ENCODE assay signal across 8 cellular contexts in the genomic region with DNA sequence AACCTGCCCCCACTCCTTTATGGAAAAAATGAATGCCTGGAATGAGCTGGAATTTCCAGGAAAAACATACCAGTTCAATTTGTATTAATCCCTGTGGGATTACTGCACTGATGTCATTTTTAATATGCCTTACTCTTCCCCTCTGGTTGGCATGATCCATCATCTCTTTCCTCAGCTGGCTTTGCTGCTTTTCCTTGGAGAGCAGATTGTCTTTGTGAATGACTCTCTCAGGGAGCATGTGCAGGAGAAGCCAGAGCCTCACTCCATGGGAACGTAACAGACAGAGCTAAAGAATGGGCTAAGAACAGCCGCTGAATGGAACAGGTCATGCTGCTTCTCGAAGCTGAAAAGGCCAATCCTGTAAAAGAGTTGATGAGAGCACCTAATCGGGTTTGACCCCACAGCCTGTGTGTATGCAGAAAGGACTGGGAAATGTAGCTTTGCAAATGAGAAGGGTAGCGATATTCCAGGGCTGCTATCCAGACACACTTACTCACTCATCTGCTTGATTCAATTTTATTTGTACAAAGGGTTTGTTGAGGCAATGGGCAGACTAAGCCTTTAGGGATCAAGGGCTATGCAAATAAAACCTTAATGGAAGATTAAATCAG. TPM values are rescaled to one million over a fixed set of nuclear protein-coding genes. Genes with fewer than 3 reads are reported as not detected.
DNase-seq lines count a peak whose midpoint lies in the region; ATAC-seq, FAIRE-seq and TF ChIP-seq lines count a peak whose summit lies in the region.
"Had no signal": no experiment of that assay in that cellular context is flagged by ENCODE, and none has a peak within 500 bp of the region (broad histone marks: within the 10 kb centered on the region; RNA-seq: fewer than 3 reads in every experiment).

No MANE protein-coding gene starts in this region.

- no peak overlapping the region for H3K27ac ChIP-seq in K562 (ENCODE audit: extremely low read depth, low read depth, low read length)
- H3K27ac ChIP-seq in right cardiac atrium (ENCODE audit: low read length): peak overlapping the region; percentile 40
- peak overlapping the region; percentile 19 for H3K27ac ChIP-seq in subcutaneous abdominal adipose tissue (ENCODE audit: low read depth, low read length)

- no peaks in the 10 kb centered on the region for H3K36me3 ChIP-seq in K562 (ENCODE audit: control insufficient read depth, insufficient read depth, low read length)
- no peaks in the 10 kb centered on the region for H3K36me3 ChIP-seq in subcutaneous abdominal adipose tissue (ENCODE audit: control insufficient read depth in 5 of 5, insufficient read depth in 5 of 5, low read length in 5 of 5)

- BruUV-seq in K562 (replicated peaks; lab: Mats Ljungman, UMichigan): no TSS peak

- H3K9me3 ChIP-seq in K562 (replicated peaks; ENCODE audit: control insufficient read depth, insufficient read depth, low read depth, low read length): no peaks in the 10 kb centered on the region; the same call in 1 of the 2 replicates
- no peaks in the 10 kb centered on the region for H3K9me3 ChIP-seq in right cardiac atrium (ENCODE audit: control insufficient read depth, low read length)
- H3K9me3 ChIP-seq in subcutaneous abdominal adipose tissue (ENCODE audit: control insufficient read depth in 5 of 5, low read length in 5 of 5): peaks cover 0 to 6% (median 0%) of the 10 kb centered on the region in 5 donors

- H3K4me2 ChIP-seq in K562 (ENCODE audit: insufficient read depth, low read length): no peak overlapping the region

- TF ChIP-seq POLR2A in K562 (conservative IDR thresholded peaks at IDR 0.05): no peak

- H2AFZ ChIP-seq in K562 (ENCODE audit: low read depth, low read length): no peak overlapping the region

- H3K27me3 ChIP-seq in K562 (ENCODE audit: control insufficient read depth in 2 of 2, insufficient read depth in 2 of 2, low read length in 2 of 2) (peaks cover 3 to 5% of the 10 kb centered on the region in 2 experiments; a peak in 3 of 5 replicates), right cardiac atrium (ENCODE audit: control insufficient read depth, insufficient read depth) (no peaks in the 10 kb centered on the region), subcutaneous abdominal adipose tissue (ENCODE audit: control insufficient read depth in 5 of 5, insufficient read depth in 4 of 5, low read length in 5 of 5) (no peaks in the 10 kb centered on the region)

- ATAC-seq in K562: no peak
- peak; percentile 77 to 85 for ATAC-seq in right cardiac atrium
- ATAC-seq in HG03432 (IDR thresholded peaks at IDR 0.05; ENCODE audit: unreplicated experiment): no peak

- TF ChIP-seq RAD21 in K562 (CRISPR knock-in tag; conservative IDR thresholded peaks at IDR 0.05 in 1 of 2, IDR thresholded peaks at IDR 0.05 in 1 of 2): no peak

- CTCF ChIA-PET in K562 (lab: Yijun Ruan, JAX; ENCODE audit: low intra/inter-chr PET ratio): no interaction called here

- in situ Hi-C loops in K562 (cut with MboI): no loop called here

- intact Hi-C loops in K562 (cut with micrococcal nuclease) (no loop called here), right cardiac atrium (cut with DNase I) (no loop called here)

- FAIRE-seq in K562 (lab: Jason Lieb, UNC): no peak

- no peak for TF ChIP-seq CTCF in K562 (IDR thresholded peaks at IDR 0.05 in 2 of 3, conservative IDR thresholded peaks at IDR 0.05 in 1 of 3; ENCODE audit: insufficient read depth in 2 of 3, low read depth in 1 of 3, low read length in 3 of 3)

- POLR2A ChIA-PET in K562 (lab: Yijun Ruan, JAX): no interaction called here

- DNase-seq in NCI-H1092 (lab: John Stamatoyannopoulos, UW) (peak; percentile 17), K562 (ENCODE audit: extremely low read depth in 1 of 4, low spot score in 3 of 4) (no peak), right cardiac atrium (peak in 1 of 3 donors; percentile 26), GM19238 (ENCODE audit: insufficient read length, low spot score) (no peak)
- DNase-seq in stimulated activated CD4-positive, alpha-beta T cell treated with anti-CD3 and anti-CD28 coated beads, Interleukin-2, amount 100 ng/mL, for 48 hours: no peak
- DNase-seq: NCI-H1436 treated with DMSO at 0.1 percent for 48 hours had no signal

- no peaks in the 10 kb centered on the region for H3K79me2 ChIP-seq in K562 (ENCODE audit: control insufficient read depth, insufficient read depth, low read length)

- TF ChIP-seq EP300 in K562 (IDR thresholded peaks at IDR 0.05; ENCODE audit: low read length): no peak

- no peaks in the 10 kb centered on the region for H4K20me1 ChIP-seq in K562 (replicated peaks; ENCODE audit: control insufficient read depth, insufficient read depth, low read length)

- H3K4me1 ChIP-seq in K562 (replicated peaks in 1 of 2; ENCODE audit: control insufficient read depth in 2 of 2, insufficient read depth in 2 of 2, low read length in 2 of 2) (no peaks in the 10 kb centered on the region), right cardiac atrium (ENCODE audit: control insufficient read depth, insufficient read depth, low read length) (peaks cover 5% of the 10 kb centered on the region), subcutaneous abdominal adipose tissue (ENCODE audit: control insufficient read depth in 5 of 5, insufficient read depth in 5 of 5, low read length in 5 of 5) (peaks cover 0 to 10% (median 4%) of the 10 kb centered on the region in 5 donors)

- H3K9ac ChIP-seq in K562 (ENCODE audit: insufficient read depth in 1 of 2, low read depth in 2 of 2, low read length in 2 of 2) (no peak overlapping the region), subcutaneous abdominal adipose tissue (ENCODE audit: low read length in 5 of 5) (peak overlapping the region in 1 of 5 donors; percentile 41)

- H3K9me1 ChIP-seq in K562 (ENCODE audit: control insufficient read depth, insufficient read depth, low read length): no peaks in the 10 kb centered on the region

- WGBS in K562 (ENCODE audit: insufficient coverage, low coverage, missing lambda C conversion rate): 2% methylated on average over 5 of the region's 5 CpGs
- WGBS in right cardiac atrium: 50% methylated on average over 5 of the region's 5 CpGs

- no peak overlapping the region for H3K4me3 ChIP-seq in K562
- no peak overlapping the region for H3K4me3 ChIP-seq in right cardiac atrium (ENCODE audit: low read length)
- no peak overlapping the region for H3K4me3 ChIP-seq in subcutaneous abdominal adipose tissue (ENCODE audit: low read depth in 1 of 5, low read length in 5 of 5)

TF ChIP-seq in K562, 482 proteins besides CTCF, POLR2A, EP300 and RAD21:
- TF ChIP-seq OTX1 (CRISPR knock-in tag; IDR thresholded peaks at IDR 0.05) (no peak), NRF1 (conservative IDR thresholded peaks at IDR 0.05 in 1 of 2, IDR thresholded peaks at IDR 0.05 in 1 of 2) (peak; percentile 28 to 35; a peak in 1 of 4 replicates), KLF13 (tag; IDR thresholded peaks at IDR 0.05; ENCODE audit: borderline replicate concordance, low read depth) (no peak)
TF ChIP-seq in K562: peak in this region for 1.

RNA-seq across cellular contexts. Expression of a gene that starts 20.7 kb away (rescaled TPM):
- total RNA-seq in K562 (2011; cell fraction: chromatin; rRNA removed; ENCODE audit: low replicate concordance): 6.6 and 20.6 TPM in 2 replicates
- 11.1 and 17.3 TPM in 2 replicates for total RNA-seq in K562 (2011; cell fraction: nucleolus; rRNA removed)
- total RNA-seq in K562 (2011; cell fraction: nucleoplasm; rRNA removed): 12.2 and 18.6 TPM in 2 replicates
- total RNA-seq in K562 (2014; rRNA removed) (43.5 and 57.7 TPM in 2 replicates), K562 (2014; rRNA removed; fragmentation: Illumina TruSeq; extraction: Trizol) (27.0 and 29.9 TPM in 2 replicates), K562 (2015; rRNA removed; fragmentation: Illumina TruSeq; extraction: Trizol) (31.4 and 31.8 TPM in 2 replicates), K562 (2021) (59.9 and 67.6 TPM in 2 replicates), right cardiac atrium (100 to 1,000 TPM in 2 of 4 donors, 10 to 100 TPM in 2; 89.3 to 105 (median 99.1) TPM)
- polyA plus RNA-seq in K562 (2011; rRNA removed) (32.4 and 34.6 TPM in 2 replicates), K562 (2014; fragmentation: Illumina TruSeq; extraction: Trizol) (57.1 and 63.1 TPM in 2 replicates), K562 (2014; fragmentation: Nextera tagmentation; extraction: Ambion mirVana) (1 to 10 TPM; 3.1 to 5.8 TPM), K562 (2014; rRNA removed) (41.5 and 44.1 TPM in 2 replicates), right cardiac atrium (93.7 TPM)
- polyA plus RNA-seq in K562 (2011; cell fraction: cytosol; rRNA removed): 40.6 and 53.4 TPM in 2 replicates
- polyA plus RNA-seq in K562 (2011; cell fraction: nucleus; rRNA removed): 34.0 and 43.0 TPM in 2 replicates
- polyA plus RNA-seq in K562 (2012): 38.4 and 62.6 TPM in 2 replicates
- polyA minus RNA-seq in K562 (2011; rRNA and poly(A)+ RNA removed): 14.3 and 16.3 TPM in 2 replicates
- 23.4 and 24.0 TPM in 2 replicates for polyA minus RNA-seq in K562 (2011; cell fraction: cytosol; rRNA and poly(A)+ RNA removed)
- 11.0 and 13.1 TPM in 2 replicates for polyA minus RNA-seq in K562 (2011; cell fraction: nucleus; rRNA and poly(A)+ RNA removed)

Comparison
In these comparisons a context has a peak if more than half of its experiments do, and no peak if none do; other contexts are left out.
1. ATAC-seq: peak in right cardiac atrium (2 of 2); none in K562 (single experiment) and HG03432 (single experiment).